Comparison of ENCODE assay signal across 1 cellular context in genomic region chr17:48023408-48024148, GRCh38.
TF ChIP-seq lines count a peak whose summit lies in the region.

No MANE protein-coding gene starts in this region.

TF ChIP-seq in HepG2, 621 proteins besides CTCF, POLR2A, EP300 and RAD21 (continues in another document):
- TF ChIP-seq ZNF879 (CRISPR knock-in tag; IDR thresholded peaks at IDR 0.05): no peak
- 0 out of 2 replicates have a peak, but pooled peaks have one; percentile 66 for TF ChIP-seq DZIP1 (CRISPR knock-in tag; IDR thresholded peaks at IDR 0.05)
- peak; percentile 61; the same call in 1 of the 2 replicates for TF ChIP-seq GABPB1 (CRISPR knock-in tag; IDR thresholded peaks at IDR 0.05)
- no peak for TF ChIP-seq ZNF749 (CRISPR knock-in tag; IDR thresholded peaks at IDR 0.05; ENCODE audit: borderline replicate concordance)
- TF ChIP-seq MEIS1 (CRISPR knock-in tag; IDR thresholded peaks at IDR 0.05; ENCODE audit: borderline replicate concordance): 0 out of 2 replicates have a peak, but pooled peaks have one; percentile 32
- peak; percentile 54; the same call in 1 of the 2 replicates for TF ChIP-seq ZNF12 (CRISPR knock-in tag; IDR thresholded peaks at IDR 0.05)
- TF ChIP-seq KDM6A (CRISPR knock-in tag; IDR thresholded peaks at IDR 0.05; ENCODE audit: low read depth): no peak
- no peak for TF ChIP-seq ZNF354B (CRISPR knock-in tag; IDR thresholded peaks at IDR 0.05)
- TF ChIP-seq TOE1 (CRISPR knock-in tag; IDR thresholded peaks at IDR 0.05): no peak
- 0 out of 2 replicates have a peak, but pooled peaks have one; percentile 6 for TF ChIP-seq KLF6 (CRISPR knock-in tag; IDR thresholded peaks at IDR 0.05)
- TF ChIP-seq ZNF280B (CRISPR knock-in tag; IDR thresholded peaks at IDR 0.05; ENCODE audit: borderline replicate concordance): peak; percentile 49; the same call in 1 of the 2 replicates
- peak; percentile 40; the same call in 1 of the 2 replicates for TF ChIP-seq ZGPAT (CRISPR knock-in tag; IDR thresholded peaks at IDR 0.05)
- no peak; the same call in 1 of the 2 replicates for TF ChIP-seq ZNF574 (CRISPR knock-in tag; IDR thresholded peaks at IDR 0.05)
- no peak for TF ChIP-seq ZNF513 (CRISPR knock-in tag; conservative IDR thresholded peaks at IDR 0.05)
- peak; percentile 81 for TF ChIP-seq HNRNPLL (IDR thresholded peaks at IDR 0.05; ENCODE audit: low read depth, low read length, poor library complexity, severe bottlenecking)
- TF ChIP-seq NAIF1 (CRISPR knock-in tag; IDR thresholded peaks at IDR 0.05; ENCODE audit: borderline replicate concordance): 0 out of 2 replicates have a peak, but pooled peaks have one; percentile 14
- TF ChIP-seq ARID5B (CRISPR knock-in tag; IDR thresholded peaks at IDR 0.05): 0 out of 2 replicates have a peak, but pooled peaks have one; percentile 6
- TF ChIP-seq NFYB (CRISPR knock-in tag; IDR thresholded peaks at IDR 0.05): peak; percentile 71
- 0 out of 2 replicates have a peak, but pooled peaks have one; percentile 37 for TF ChIP-seq GTF3A (CRISPR knock-in tag; conservative IDR thresholded peaks at IDR 0.05)
- no peak for TF ChIP-seq SOX6 (IDR thresholded peaks at IDR 0.05)
- peak; percentile 22 for TF ChIP-seq SOX6 (CRISPR knock-in tag; IDR thresholded peaks at IDR 0.05)
- no peak for TF ChIP-seq SOX13 (IDR thresholded peaks at IDR 0.05)
- 0 out of 4 replicates have a peak, but pooled peaks of 1 of the 2 experiments have one; percentile 2 for TF ChIP-seq SOX13 (CRISPR knock-in tag; conservative IDR thresholded peaks at IDR 0.05 in 1 of 2, IDR thresholded peaks at IDR 0.05 in 1 of 2)
- peak; percentile 50 for TF ChIP-seq XRCC5 (optimal IDR thresholded peaks at IDR 0.05; ENCODE audit: low read length)
- TF ChIP-seq IKZF4 (CRISPR knock-in tag; IDR thresholded peaks at IDR 0.05; ENCODE audit: borderline replicate concordance, low read depth, not compliant biosample characterization): peak; percentile 24
- 0 out of 2 replicates have a peak, but pooled peaks have one; percentile 4 for TF ChIP-seq BCL6 (CRISPR knock-in tag; IDR thresholded peaks at IDR 0.05)
- TF ChIP-seq EEA1 (CRISPR knock-in tag; IDR thresholded peaks at IDR 0.05; ENCODE audit: borderline replicate concordance): peak; percentile 47; the same call in 1 of the 2 replicates
- TF ChIP-seq ZZZ3 (CRISPR knock-in tag; IDR thresholded peaks at IDR 0.05; ENCODE audit: borderline replicate concordance): 0 out of 2 replicates have a peak, but pooled peaks have one; percentile 17
- peak; percentile 75 for TF ChIP-seq ZNF687 (CRISPR knock-in tag; IDR thresholded peaks at IDR 0.05)
- TF ChIP-seq ZNF777 (CRISPR knock-in tag; IDR thresholded peaks at IDR 0.05): peak; percentile 89
- TF ChIP-seq MTF2 (CRISPR knock-in tag; IDR thresholded peaks at IDR 0.05; ENCODE audit: borderline replicate concordance): 0 out of 2 replicates have a peak, but pooled peaks have one; percentile 19
- 0 out of 2 replicates have a peak, but pooled peaks have one; percentile 11 for TF ChIP-seq ZNF768 (CRISPR knock-in tag; IDR thresholded peaks at IDR 0.05)
- no peak for TF ChIP-seq KLF11 (CRISPR knock-in tag; IDR thresholded peaks at IDR 0.05)
- no peak for TF ChIP-seq KDM1A (CRISPR knock-in tag; IDR thresholded peaks at IDR 0.05)
- TF ChIP-seq SIX1 (CRISPR knock-in tag; IDR thresholded peaks at IDR 0.05; ENCODE audit: borderline replicate concordance): no peak
- no peak for TF ChIP-seq NR2F2 (IDR thresholded peaks at IDR 0.05; ENCODE audit: borderline replicate concordance, low read depth)
- TF ChIP-seq NCOA1 (CRISPR knock-in tag; IDR thresholded peaks at IDR 0.05): 0 out of 2 replicates have a peak, but pooled peaks have one; percentile 28
